Comparison of ENCODE assay signal across 35 cellular contexts in the genomic region with DNA sequence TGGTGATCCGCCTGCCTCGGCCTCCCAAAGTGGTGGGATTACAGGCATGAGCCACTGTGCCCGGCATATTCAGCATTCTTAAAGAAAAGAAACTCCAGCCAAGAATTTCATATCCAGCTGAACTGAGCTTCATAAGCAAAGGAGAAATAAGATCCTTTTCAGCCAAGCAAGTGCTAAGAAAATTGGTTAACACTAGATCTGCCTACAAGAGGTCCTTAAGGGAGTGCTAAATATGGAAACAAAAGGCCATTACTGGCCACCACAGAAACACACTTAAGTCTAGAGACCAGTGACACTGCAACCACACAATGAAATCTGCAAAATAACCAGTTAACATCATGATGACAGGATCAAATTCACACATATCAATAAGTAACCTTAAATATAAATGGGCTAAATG.
"Had no signal": no experiment of that assay in that cellular context is flagged by ENCODE, and none has a peak within 500 bp of the region (broad histone marks: within the 10 kb centered on the region; RNA-seq: fewer than 3 reads in every experiment).

No MANE protein-coding gene starts in this region.

- H3K27me3 Mint-ChIP-seq: activated CD4-positive, alpha-beta memory T cell treated with anti-CD3 and anti-CD28 coated beads for 36 hours; activated CD8-positive, alpha-beta T cell treated with anti-CD3 and anti-CD28 coated beads for 36 hours; activated naive CD8-positive, alpha-beta T cell treated with anti-CD3 and anti-CD28 coated beads for 36 hours; activated T-helper 17 cell treated with anti-CD3 and anti-CD28 coated beads, Interleukin-2, amount 50 U/mL, for 72 hours had no signal

- H3K4me1 Mint-ChIP-seq: activated B cell treated with CpG ODN at 0.5 μM for 24 hours; activated CD4-positive, alpha-beta T cell treated with anti-CD3 and anti-CD28 coated beads, Interleukin-2, amount 10 ng/mL, durations not matched to agents 24 days and 14 days; activated naive CD8-positive, alpha-beta T cell treated with anti-CD3 and anti-CD28 coated beads for 36 hours; activated T-helper 17 cell treated with anti-CD3 and anti-CD28 coated beads, Interleukin-2, amount 50 U/mL, for 72 hours had no signal

- H3K4me3 Mint-ChIP-seq: activated B cell treated with CpG ODN at 0.5 μM for 24 hours; activated CD4-positive, alpha-beta memory T cell treated with anti-CD3 and anti-CD28 coated beads for 36 hours; activated CD4-positive, alpha-beta T cell treated with anti-CD3 and anti-CD28 coated beads, Interleukin-2, amount 10 ng/mL, durations not matched to agents 24 days and 14 days; activated CD8-positive, alpha-beta T cell treated with anti-CD3 and anti-CD28 coated beads for 36 hours; activated naive CD4-positive, alpha-beta T cell treated with anti-CD3 and anti-CD28 coated beads for 36 hours; activated naive CD8-positive, alpha-beta T cell treated with anti-CD3 and anti-CD28 coated beads for 36 hours; activated T-cell treated with anti-CD3 and anti-CD28 coated beads, Interleukin-2, amount 50 U/mL, for 4 hours; activated T-cell treated with anti-CD3 and anti-CD28 coated beads, Interleukin-2, amount 50 U/mL, for 72 hours; activated T-helper 1 cell treated with anti-CD3 and anti-CD28 coated beads, Interleukin-12 subunit alpha, Interleukin-12 subunit beta, Interleukin-2, Interleukin-4 antibody, amounts not matched to agents 30 ng/mL and 10 ng/mL and 1 ng/mL, durations not matched to agents 14 hours and 24 hours and 36 hours; activated T-helper 17 cell treated with anti-CD3 and anti-CD28 coated beads, Interleukin-2, amount 50 U/mL, for 72 hours; T-helper 1 cell treated with Interleukin-12 subunit alpha and Interleukin-12 subunit beta and Interleukin-4 antibody, amounts not matched to agents 30 μg/mL and 1 μg/mL, for 36 hours; T-helper 2 cell treated with Interferon-gamma antibody and Interleukin-4, amounts not matched to agents 5 μg/mL and 100 μg/mL, for 36 hours had no signal

- H3K9me3 ChIP-seq: adrenal gland, body of pancreas, breast epithelium had no signal

- H3K4me1 ChIP-seq: adrenal gland, body of pancreas, breast epithelium had no signal

- H3K27ac Mint-ChIP-seq: activated B cell treated with CpG ODN at 0.5 μM for 24 hours; activated CD4-positive, alpha-beta memory T cell treated with anti-CD3 and anti-CD28 coated beads for 36 hours; activated CD4-positive, alpha-beta T cell treated with anti-CD3 and anti-CD28 coated beads, Interleukin-2, amount 10 ng/mL, durations not matched to agents 24 days and 14 days; activated CD8-positive, alpha-beta T cell treated with anti-CD3 and anti-CD28 coated beads for 36 hours; activated naive CD4-positive, alpha-beta T cell treated with anti-CD3 and anti-CD28 coated beads for 36 hours; activated naive CD4-positive, alpha-beta T cell treated with anti-CD3 and anti-CD28 coated beads, Interleukin-2, amount 50 U/mL, for 72 hours; activated naive CD8-positive, alpha-beta T cell treated with anti-CD3 and anti-CD28 coated beads for 36 hours; activated T-cell treated with anti-CD3 and anti-CD28 coated beads, Interleukin-2, amount 50 U/mL, for 72 hours; activated T-helper 1 cell treated with anti-CD3 and anti-CD28 coated beads, Interleukin-12 subunit alpha, Interleukin-12 subunit beta, Interleukin-2, Interleukin-4 antibody, amounts not matched to agents 30 ng/mL and 10 ng/mL and 1 ng/mL, durations not matched to agents 14 hours and 24 hours and 36 hours; activated T-helper 17 cell treated with anti-CD3 and anti-CD28 coated beads, Interleukin-2, amount 50 U/mL, for 72 hours; T-helper 1 cell treated with Interleukin-12 subunit alpha and Interleukin-12 subunit beta and Interleukin-4 antibody, amounts not matched to agents 30 μg/mL and 1 μg/mL, for 36 hours; T-helper 2 cell treated with Interferon-gamma antibody and Interleukin-4, amounts not matched to agents 5 μg/mL and 100 μg/mL, for 36 hours had no signal

- DNase-seq: activated B cell treated with CpG ODN at 0.5 μM for 24 hours; activated CD4-positive, alpha-beta memory T cell treated with anti-CD3 and anti-CD28 coated beads for 36 hours; activated CD4-positive, alpha-beta T cell treated with anti-CD3 and anti-CD28 coated beads for 4 hours; activated CD4-positive, alpha-beta T cell treated with anti-CD3 and anti-CD28 coated beads, Interleukin-2, amount 10 ng/mL, durations not matched to agents 24 days and 14 days; activated CD4-positive, alpha-beta T cell treated with anti-CD3 and anti-CD28 coated beads, Interleukin-2, amount 50 U/mL, for 1 hour; activated CD4-positive, alpha-beta T cell treated with anti-CD3 and anti-CD28 coated beads, Interleukin-2, amount 50 U/mL, for 4 hours; activated CD4-positive, CD25-positive, alpha-beta regulatory T cell treated with anti-CD3 and anti-CD28 coated beads, Interleukin-2, amount 50 U/mL, for 72 hours; activated CD8-positive, alpha-beta memory T cell treated with anti-CD3 and anti-CD28 coated beads, Interleukin-2, amount 50 U/mL, for 4 hours; activated CD8-positive, alpha-beta T cell treated with anti-CD3 and anti-CD28 coated beads for 36 hours; activated effector memory CD4-positive, alpha-beta T cell treated with anti-CD3 and anti-CD28 coated beads, Interleukin-2, amount 50 U/mL, for 16 hours; activated gamma-delta T cell treated with Interleukin-2 at 50 U/mL for 16 hours; activated naive CD4-positive, alpha-beta T cell; activated naive CD4-positive, alpha-beta T cell treated with anti-CD3 and anti-CD28 coated beads for 36 hours; activated naive CD4-positive, alpha-beta T cell treated with anti-CD3 and anti-CD28 coated beads, Interleukin-2, amount 50 U/mL, for 16 hours; activated naive CD8-positive, alpha-beta T cell treated with anti-CD3 and anti-CD28 coated beads for 36 hours; activated T-cell treated with anti-CD3 and anti-CD28 coated beads for 4 hours; activated T-cell treated with anti-CD3 and anti-CD28 coated beads, Interleukin-2, amount 50 U/mL, for 1 hour; activated T-cell treated with anti-CD3 and anti-CD28 coated beads, Interleukin-2, amount 50 U/mL, for 4 hours; activated T-cell treated with anti-CD3 and anti-CD28 coated beads, Interleukin-2, amount 50 U/mL, for 72 hours; adrenal gland; amniotic stem cell; aorta; body of pancreas; brain microvascular endothelial cell; central memory CD4-positive, alpha-beta T cell; T-helper 1 cell; T-helper 2 cell; T-helper 9 cell; WERI-Rb-1 had no signal

- H3K9me3 Mint-ChIP-seq: activated B cell treated with CpG ODN at 0.5 μM for 24 hours; activated CD4-positive, alpha-beta memory T cell treated with anti-CD3 and anti-CD28 coated beads for 36 hours; activated naive CD4-positive, alpha-beta T cell treated with anti-CD3 and anti-CD28 coated beads for 36 hours; activated T-cell treated with anti-CD3 and anti-CD28 coated beads, Interleukin-2, amount 50 U/mL, for 4 hours; activated T-cell treated with anti-CD3 and anti-CD28 coated beads, Interleukin-2, amount 50 U/mL, for 72 hours; activated T-helper 17 cell treated with anti-CD3 and anti-CD28 coated beads, Interleukin-2, amount 50 U/mL, for 72 hours; T-helper 2 cell treated with Interferon-gamma antibody and Interleukin-4, amounts not matched to agents 5 μg/mL and 100 μg/mL, for 36 hours had no signal

- H3K36me3 ChIP-seq: adrenal gland, brain microvascular endothelial cell, breast epithelium had no signal

- H3K4me3 ChIP-seq: adrenal gland, body of pancreas, breast epithelium had no signal

- H3K36me3 Mint-ChIP-seq: activated naive CD8-positive, alpha-beta T cell treated with anti-CD3 and anti-CD28 coated beads for 36 hours had no signal

- H3K27me3 ChIP-seq: adrenal gland, body of pancreas, brain microvascular endothelial cell, breast epithelium had no signal

- ATAC-seq: activated CD8-positive, alpha-beta T cell treated with anti-CD3 and anti-CD28 coated beads for 36 hours; activated naive CD4-positive, alpha-beta T cell treated with anti-CD3 and anti-CD28 coated beads, Interleukin-2, amount 50 U/mL, for 72 hours; activated T-cell treated with anti-CD3 and anti-CD28 coated beads, Interleukin-2, amount 50 U/mL, for 4 hours; activated T-cell treated with anti-CD3 and anti-CD28 coated beads, Interleukin-2, amount 50 U/mL, for 72 hours; activated T-helper 17 cell treated with anti-CD3 and anti-CD28 coated beads, Interleukin-2, amount 50 U/mL, for 72 hours; body of pancreas had no signal

- H3K27ac ChIP-seq: adrenal gland, body of pancreas, brain microvascular endothelial cell, breast epithelium, WERI-Rb-1 had no signal
